Comparison of ENCODE assay signal across 1 cellular context in genomic region chr14:22598896-22599244, GRCh38.
TF ChIP-seq lines count a peak whose summit lies in the region.

No MANE protein-coding gene starts in this region.

TF ChIP-seq in HCT116, 20 proteins besides CTCF, POLR2A, EP300 and RAD21:
- TF ChIP-seq POLR2AphosphoS5 (IDR thresholded peaks at IDR 0.05; ENCODE audit: low read depth, low read length) (no peak), SP1 (IDR thresholded peaks at IDR 0.05; ENCODE audit: low read depth) (no peak), ATF3 (IDR thresholded peaks at IDR 0.05) (no peak)
